ENCODE assay signal across 9 cellular contexts in the genomic region with DNA sequence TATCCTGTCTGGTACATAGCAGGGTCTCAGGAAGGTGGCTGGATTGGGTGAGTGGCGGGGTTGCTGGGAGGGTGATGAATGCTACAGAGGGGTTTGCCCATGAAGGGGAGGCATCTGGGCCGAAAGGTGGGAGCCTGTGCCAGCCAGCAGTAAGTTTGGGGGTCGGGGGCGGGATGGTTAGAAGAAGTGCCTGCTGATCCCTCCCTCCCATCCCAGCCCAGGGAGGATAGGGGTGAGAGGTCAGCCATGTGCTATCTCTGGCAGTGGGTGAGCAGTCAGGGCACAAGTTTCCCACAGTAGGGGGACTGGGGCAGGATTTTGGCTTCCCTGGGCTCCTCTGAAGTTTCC. TPM values are rescaled to one million over a fixed set of nuclear protein-coding genes. Genes with fewer than 3 reads are reported as not detected.
DNase-seq lines count a peak whose midpoint lies in the region; ATAC-seq and TF ChIP-seq lines count a peak whose summit lies in the region.
"Had no signal": no experiment of that assay in that cellular context is flagged by ENCODE, and none has a peak within 500 bp of the region (broad histone marks: within the 10 kb centered on the region; RNA-seq: fewer than 3 reads in every experiment).

No MANE protein-coding gene starts in this region.

- H3K4me2 ChIP-seq in KMS-11, result peak overlapping the region; percentile 55; the same call in 1 of the 2 replicates

- TF ChIP-seq CTCF in KMS-11 (conservative IDR thresholded peaks at IDR 0.05; ENCODE audit: low read depth, low read length) (no peak), osteocyte (IDR thresholded peaks at IDR 0.05) (no peak), GM10248 (IDR thresholded peaks at IDR 0.05; ENCODE audit: control extremely low read depth, extremely low read depth, low read depth, missing control alignments) (no peak)

- H3K4me3 ChIP-seq in CD4-positive, alpha-beta memory T cell (ENCODE audit: low read length in 2 of 2), result peak overlapping the region; percentile 0 to 97
- H3K4me3 ChIP-seq in KMS-11 (IDR thresholded peaks at IDR 0.05; ENCODE audit: insufficient read depth, low read depth, low read length), result no peak overlapping the region

- H3K4me1 Mint-ChIP-seq in CD4-positive, alpha-beta memory T cell, result peaks cover 64 to 98% (median 76%) of the 10 kb centered on the region in 4 donors
- peaks cover 75% of the 10 kb centered on the region for H3K4me1 Mint-ChIP-seq in osteocyte (ENCODE audit: unreplicated experiment)

- H3K27ac Mint-ChIP-seq in CD4-positive, alpha-beta memory T cell, result peak overlapping the region; percentile 93 to 96 (median 95)
- H3K27ac Mint-ChIP-seq in osteocyte (ENCODE audit: unreplicated experiment), result peak overlapping the region; percentile 61

- peak overlapping the region; percentile 85 to 94 (median 92) for H3K4me3 Mint-ChIP-seq in CD4-positive, alpha-beta memory T cell
- no peak overlapping the region for H3K4me3 Mint-ChIP-seq in osteocyte (ENCODE audit: unreplicated experiment)

- H3K9me3 Mint-ChIP-seq in CD4-positive, alpha-beta memory T cell, result no peaks in the 10 kb centered on the region
- H3K9me3 Mint-ChIP-seq in osteocyte (ENCODE audit: unreplicated experiment), result no peaks in the 10 kb centered on the region

- intact Hi-C loops in CD4-positive, alpha-beta memory T cell (cut with micrococcal nuclease), result loop anchor here (2.0 to 10.0 kb wide), 4 partner anchors 14 to 776 kb away; a partner anchor contains a TSS

- no peaks in the 10 kb centered on the region for H3K9me3 ChIP-seq in CD4-positive, alpha-beta memory T cell (ENCODE audit: control insufficient read depth in 1 of 2, low read length in 2 of 2)

- H3K27me3 Mint-ChIP-seq in CD4-positive, alpha-beta memory T cell, result no peaks in the 10 kb centered on the region
- H3K27me3 Mint-ChIP-seq in osteocyte (ENCODE audit: unreplicated experiment), result no peaks in the 10 kb centered on the region

- no peaks in the 10 kb centered on the region for H3K36me3 ChIP-seq in CD4-positive, alpha-beta memory T cell (ENCODE audit: insufficient read depth, low read length)
- H3K36me3 ChIP-seq in KMS-11 (ENCODE audit: insufficient read depth), result no peaks in the 10 kb centered on the region

- no peaks in the 10 kb centered on the region for H3K79me2 ChIP-seq in KMS-11 (ENCODE audit: insufficient read depth, low read depth)

- no peak overlapping the region for H3K9ac ChIP-seq in KMS-11

- H3K36me3 Mint-ChIP-seq in CD4-positive, alpha-beta memory T cell, result peaks cover 4 to 32% of the 10 kb centered on the region in 2 donors
- no peaks in the 10 kb centered on the region for H3K36me3 Mint-ChIP-seq in osteocyte (ENCODE audit: unreplicated experiment)

- no peak for ATAC-seq in activated CD4-positive, CD25-positive, alpha-beta regulatory T cell treated with anti-CD3 and anti-CD28 coated beads, Interleukin-2, amount 50 U/mL, for 24 hours

- H3K27me3 ChIP-seq in CD4-positive, alpha-beta memory T cell (ENCODE audit: insufficient read depth, low read length), result no peaks in the 10 kb centered on the region
- no peaks in the 10 kb centered on the region for H3K27me3 ChIP-seq in KMS-11 (ENCODE audit: insufficient read depth, low read depth)

- CTCF ChIA-PET in CD4-positive, alpha-beta memory T cell (lab: Charles Lee; ENCODE audit: partially characterized antibody), result interaction anchor here (0.6 to 22.2 kb wide), 5 partner anchors 10 to 284 kb away, joined by 3 to 699 read pairs (median 26); no protein-coding TSS in a partner anchor
- CTCF ChIA-PET in GM10248 (lab: Yijun Ruan, JAX), result interaction anchor here (1.0 to 2.3 kb wide), 7 partner anchors 10 to 49 kb away, joined by 3 to 16 read pairs (median 5); no protein-coding TSS in a partner anchor

- peak overlapping the region; percentile 82 for H3K27ac ChIP-seq in CD4-positive, alpha-beta memory T cell (ENCODE audit: low read depth, low read length)
- H3K27ac ChIP-seq in KMS-11, result peak overlapping the region; percentile 56
- H3K27ac ChIP-seq in cingulate gyrus (ENCODE audit: low read depth, low read length), result peak overlapping the region; percentile 60

- no peaks in the 10 kb centered on the region for H4K20me1 ChIP-seq in KMS-11 (ENCODE audit: insufficient read depth)

- POLR2A ChIA-PET in CD4-positive, alpha-beta memory T cell (lab: Charles Lee; ENCODE audit: partially characterized antibody), result interaction anchor here (1.0 to 18.5 kb wide), 8 partner anchors 8 to 512 kb away, joined by 3 to 397 read pairs (median 7); no protein-coding TSS in a partner anchor
- POLR2A ChIA-PET in GM10248 (lab: Yijun Ruan, JAX), result interaction anchor here (1.1 to 2.4 kb wide), 3 partner anchors 9 to 43 kb away, joined by 5 to 11 read pairs (median 6); no protein-coding TSS in a partner anchor

- H3K4me1 ChIP-seq in CD4-positive, alpha-beta memory T cell (ENCODE audit: insufficient read depth, low read length), result peaks cover 74% of the 10 kb centered on the region
- peaks cover 52% of the 10 kb centered on the region for H3K4me1 ChIP-seq in KMS-11 (ENCODE audit: low read depth, poor library complexity, severe bottlenecking)

- peak overlapping the region; percentile 26; the same call in 1 of the 2 replicates for H2AFZ ChIP-seq in KMS-11 (ENCODE audit: low read depth)

- peak in 1 of 5 donors; percentile 48 for DNase-seq in CD4-positive, alpha-beta memory T cell
- DNase-seq in osteocyte (ENCODE audit: extremely low spot score, unreplicated experiment) (no peak), GM10248 (ENCODE audit: extremely low spot score) (no peak), NCI-H446 treated with DMSO at 0.1 percent for 48 hours (lab: John Stamatoyannopoulos, UW) (no peak)
- DNase-seq in central memory CD4-positive, alpha-beta T cell, result no peak
- DNase-seq: NCI-H2081 had no signal

RNA-seq across cellular contexts. Expression of a gene that starts 2.9 kb away (rescaled TPM):
- 100 to 1,000 TPM; 130 to 133 TPM for total RNA-seq in CD4-positive, alpha-beta memory T cell
- polyA plus RNA-seq in CD4-positive, alpha-beta memory T cell, result 100 to 1,000 TPM; 250 to 260 TPM
- total RNA-seq in osteocyte, result 29.5 and 34.6 TPM in 2 replicates
